In genomic region chr2:226760412-226761194, GRCh38 we compare ENCODE assay signal across 1 cellular context.
A peak's percentile ranks its signal among the peaks of the same experiment; 100 is the strongest.
TF ChIP-seq lines count a peak whose summit lies in the region.

No MANE protein-coding gene starts in this region.

TF ChIP-seq in HepG2, 621 proteins besides CTCF, POLR2A, EP300 and RAD21 (continued from another document and continues in another):
- TF ChIP-seq ZBTB44 (CRISPR knock-in tag; IDR thresholded peaks at IDR 0.05) (0 out of 2 replicates have a peak, but pooled peaks have one; percentile 63), ZNF225 (CRISPR knock-in tag; IDR thresholded peaks at IDR 0.05) (no peak), RARA (CRISPR knock-in tag; IDR thresholded peaks at IDR 0.05) (peak; percentile 85), TFE3 (CRISPR knock-in tag; IDR thresholded peaks at IDR 0.05) (peak; percentile 41; the same call in 1 of the 2 replicates), FOXJ3 (CRISPR knock-in tag; IDR thresholded peaks at IDR 0.05; ENCODE audit: borderline replicate concordance) (peak; percentile 95), NAIF1 (CRISPR knock-in tag; IDR thresholded peaks at IDR 0.05; ENCODE audit: borderline replicate concordance) (no peak), DRAP1 (CRISPR knock-in tag; IDR thresholded peaks at IDR 0.05) (peak; percentile 47; the same call in 1 of the 2 replicates), HOXA5 (CRISPR knock-in tag; IDR thresholded peaks at IDR 0.05) (peak; percentile 84; the same call in 1 of the 2 replicates), SAP130 (CRISPR knock-in tag; IDR thresholded peaks at IDR 0.05; ENCODE audit: low read depth) (peak; percentile 76; the same call in 1 of the 2 replicates), ATRX (CRISPR knock-in tag; IDR thresholded peaks at IDR 0.05; ENCODE audit: borderline replicate concordance) (no peak), NFIC (IDR thresholded peaks at IDR 0.05; ENCODE audit: low read length) (peak; percentile 85), ZNF207 (IDR thresholded peaks at IDR 0.05; ENCODE audit: borderline replicate concordance) (no peak), ZNF672 (CRISPR knock-in tag; IDR thresholded peaks at IDR 0.05) (no peak), ZNF574 (CRISPR knock-in tag; IDR thresholded peaks at IDR 0.05) (peak; percentile 52; the same call in 1 of the 2 replicates), SP5 (CRISPR knock-in tag; IDR thresholded peaks at IDR 0.05; ENCODE audit: borderline replicate concordance, low read depth) (peak; percentile 24; the same call in 1 of the 2 replicates), HDAC2 (CRISPR knock-in tag; IDR thresholded peaks at IDR 0.05) (peak; percentile 98), ASH2L (IDR thresholded peaks at IDR 0.05; ENCODE audit: insufficient read length, low read depth, low read length) (peak; percentile 56), NONO (IDR thresholded peaks at IDR 0.05) (no peak), NONO (CRISPR knock-in tag; conservative IDR thresholded peaks at IDR 0.05) (no peak), ZNF446 (CRISPR knock-in tag; IDR thresholded peaks at IDR 0.05) (no peak), SOX6 (IDR thresholded peaks at IDR 0.05) (no peak), SOX6 (CRISPR knock-in tag; IDR thresholded peaks at IDR 0.05) (peak; percentile 88), HNF4G (IDR thresholded peaks at IDR 0.05; ENCODE audit: borderline replicate concordance, low read depth, low read length) (peak; percentile 100), HNF4G (CRISPR knock-in tag; IDR thresholded peaks at IDR 0.05; ENCODE audit: borderline replicate concordance, low read depth) (peak; percentile 90), SPEN (CRISPR knock-in tag; IDR thresholded peaks at IDR 0.05; ENCODE audit: low read depth) (0 out of 2 replicates have a peak, but pooled peaks have one; percentile 23), KAT2B (IDR thresholded peaks at IDR 0.05; ENCODE audit: borderline replicate concordance, low read depth, low read length) (no peak), ZSCAN9 (CRISPR knock-in tag; IDR thresholded peaks at IDR 0.05; ENCODE audit: borderline replicate concordance) (no peak), KMT2A (CRISPR knock-in tag; IDR thresholded peaks at IDR 0.05) (peak; percentile 79; the same call in 1 of the 2 replicates), RFXAP (CRISPR knock-in tag; IDR thresholded peaks at IDR 0.05; ENCODE audit: borderline replicate concordance) (peak; percentile 73), MIXL1 (CRISPR knock-in tag; IDR thresholded peaks at IDR 0.05) (peak; percentile 93), ZSCAN29 (CRISPR knock-in tag; conservative IDR thresholded peaks at IDR 0.05) (peak; percentile 66; the same call in 1 of the 2 replicates), MIER2 (CRISPR knock-in tag; IDR thresholded peaks at IDR 0.05) (peak; percentile 62; the same call in 1 of the 2 replicates), ZNF280D (CRISPR knock-in tag; IDR thresholded peaks at IDR 0.05) (peak; percentile 88; the same call in 1 of the 2 replicates), ZGPAT (CRISPR knock-in tag; IDR thresholded peaks at IDR 0.05) (peak; percentile 91), ZNF549 (CRISPR knock-in tag; IDR thresholded peaks at IDR 0.05) (peak; percentile 74; the same call in 1 of the 2 replicates), ZNF615 (CRISPR knock-in tag; IDR thresholded peaks at IDR 0.05; ENCODE audit: borderline replicate concordance) (no peak), HINFP (CRISPR knock-in tag; IDR thresholded peaks at IDR 0.05; ENCODE audit: low read depth) (peak; percentile 40; the same call in 1 of the 2 replicates), RERE (CRISPR knock-in tag; IDR thresholded peaks at IDR 0.05; ENCODE audit: low read depth) (peak; percentile 75; the same call in 1 of the 2 replicates), HNRNPUL1 (IDR thresholded peaks at IDR 0.05; ENCODE audit: low read depth, low read length) (no peak), THRA (CRISPR knock-in tag; IDR thresholded peaks at IDR 0.05; ENCODE audit: borderline replicate concordance) (peak; percentile 89)
